Comparison of ENCODE assay signal across 9 cellular contexts in the genomic region with DNA sequence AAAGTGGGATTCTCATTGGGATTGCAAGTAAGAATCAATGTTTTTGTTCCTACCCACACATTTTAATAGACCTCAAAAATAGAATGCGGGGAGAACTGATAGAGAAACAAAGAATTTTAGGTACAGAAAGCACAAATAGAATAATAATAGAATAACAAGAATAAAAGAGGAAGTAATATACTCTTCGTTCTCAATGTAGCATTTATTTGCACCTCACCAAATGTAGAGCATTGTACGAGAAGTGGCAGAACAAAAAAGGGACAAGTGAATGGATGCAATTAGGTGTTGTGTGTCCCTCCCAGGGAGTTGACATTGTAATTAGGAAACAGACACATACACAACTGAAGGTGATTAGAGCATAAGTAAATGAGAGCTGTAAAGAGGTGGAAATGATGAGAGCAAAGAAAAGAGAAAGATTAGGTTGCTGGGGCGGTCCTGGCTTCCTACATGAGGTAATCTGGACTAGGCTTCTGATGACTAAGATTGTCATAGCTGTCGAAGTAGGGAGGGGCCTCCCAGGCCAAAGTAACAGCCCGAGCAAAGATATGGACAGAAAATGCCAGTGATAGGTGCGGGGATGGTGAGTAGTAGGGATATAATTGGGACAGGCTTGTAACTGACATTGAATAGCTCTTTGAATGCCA. TPM values are rescaled to one million over a fixed set of nuclear protein-coding genes. Genes with fewer than 3 reads are reported as not detected.
DNase-seq lines count a peak whose midpoint lies in the region; ATAC-seq and TF ChIP-seq lines count a peak whose summit lies in the region.
"Had no signal": no experiment of that assay in that cellular context is flagged by ENCODE, and none has a peak within 500 bp of the region (broad histone marks: within the 10 kb centered on the region; RNA-seq: fewer than 3 reads in every experiment).

No MANE protein-coding gene starts in this region.

- TF ChIP-seq CTCF in gastroesophageal sphincter (IDR thresholded peaks at IDR 0.05) = no peak

- ATAC-seq in GM19395 (IDR thresholded peaks at IDR 0.05; ENCODE audit: unreplicated experiment) (peak; percentile 66), gastroesophageal sphincter (peak; percentile 38), HG03159 (IDR thresholded peaks at IDR 0.05; ENCODE audit: unreplicated experiment) (no peak)

- DNase-seq in CD8-positive, alpha-beta memory T cell = no peak
- DNase-seq in mucosa of gallbladder (ENCODE audit: low spot score) = no peak
- no peak for DNase-seq in RPMI8226
- DNase-seq in MV-4-11 (lab: John Stamatoyannopoulos, UW) = no peak

- H3K4me1 Mint-ChIP-seq in CD8-positive, alpha-beta memory T cell = peaks cover 73 to 96% (median 95%) of the 10 kb centered on the region in 3 donors
- H3K4me1 Mint-ChIP-seq in IgD-negative memory B cell = peaks cover 34 to 58% (median 47%) of the 10 kb centered on the region in 3 donors

- POLR2A ChIA-PET in CD8-positive, alpha-beta memory T cell (lab: Charles Lee) = no interaction called here

- H3K27ac Mint-ChIP-seq in CD8-positive, alpha-beta memory T cell = peak overlapping the region in 7 of 8 donors; percentile 3 to 88 (median 45)
- H3K27ac Mint-ChIP-seq in IgD-negative memory B cell = peak overlapping the region; percentile 0 to 82 (median 6)

- H3K36me3 Mint-ChIP-seq in CD8-positive, alpha-beta memory T cell = peaks cover 0 to 34% (median 6%) of the 10 kb centered on the region in 3 donors
- peaks cover 2% of the 10 kb centered on the region for H3K36me3 Mint-ChIP-seq in IgD-negative memory B cell

- H3K9me3 ChIP-seq in CD8-positive, alpha-beta memory T cell (ENCODE audit: low read length) = no peaks in the 10 kb centered on the region
- H3K9me3 ChIP-seq in gastroesophageal sphincter = no peaks in the 10 kb centered on the region

- H3K27ac ChIP-seq in CD8-positive, alpha-beta memory T cell (ENCODE audit: low read depth, low read length) = no peak overlapping the region
- no peak overlapping the region for H3K27ac ChIP-seq in gastroesophageal sphincter
- H3K27ac ChIP-seq: cardiac muscle cell had no signal

- peaks cover 0 to 1% of the 10 kb centered on the region in 2 donors for H3K27me3 Mint-ChIP-seq in CD8-positive, alpha-beta memory T cell
- peaks cover 7% of the 10 kb centered on the region for H3K27me3 Mint-ChIP-seq in IgD-negative memory B cell

- no peaks in the 10 kb centered on the region for H3K27me3 ChIP-seq in CD8-positive, alpha-beta memory T cell (ENCODE audit: insufficient read depth, low read length, poor library complexity, severe bottlenecking)
- no peaks in the 10 kb centered on the region for H3K27me3 ChIP-seq in gastroesophageal sphincter
- H3K27me3 ChIP-seq: cardiac muscle cell had no signal

- peaks cover 50% of the 10 kb centered on the region for H3K4me1 ChIP-seq in CD8-positive, alpha-beta memory T cell (ENCODE audit: insufficient read depth, low read length)
- peaks cover 0 to 90% (median 0%) of the 10 kb centered on the region in 3 donors for H3K4me1 ChIP-seq in gastroesophageal sphincter

- TF ChIP-seq POLR2A in gastroesophageal sphincter (IDR thresholded peaks at IDR 0.05) = no peak

- H3K4me3 ChIP-seq in CD8-positive, alpha-beta memory T cell (ENCODE audit: low read length) = no peak overlapping the region
- no peak overlapping the region for H3K4me3 ChIP-seq in gastroesophageal sphincter
- H3K4me3 ChIP-seq: cardiac muscle cell had no signal

- 50 to 51% methylated on average over 7 of the region's 7 CpGs for WGBS in gastroesophageal sphincter (ENCODE audit: low coverage in 1 of 2), 2 donors

- CTCF ChIA-PET in CD8-positive, alpha-beta memory T cell (lab: Charles Lee) = interaction anchor here (2.6 kb wide), 1 partner anchor 35 kb away, joined by 10 read pairs; a partner anchor contains a TSS

- no peaks in the 10 kb centered on the region for H3K36me3 ChIP-seq in CD8-positive, alpha-beta memory T cell (ENCODE audit: insufficient read depth, low read length)
- no peaks in the 10 kb centered on the region for H3K36me3 ChIP-seq in gastroesophageal sphincter
- H3K36me3 ChIP-seq: cardiac muscle cell had no signal

- no peak for TF ChIP-seq EP300 in gastroesophageal sphincter (IDR thresholded peaks at IDR 0.05)

- peak overlapping the region in 2 of 7 donors; percentile 27 to 58 for H3K4me3 Mint-ChIP-seq in CD8-positive, alpha-beta memory T cell
- H3K4me3 Mint-ChIP-seq in IgD-negative memory B cell = peak overlapping the region; percentile 0 to 73 (median 58)

- no peaks in the 10 kb centered on the region for H3K9me3 Mint-ChIP-seq in CD8-positive, alpha-beta memory T cell
- H3K9me3 Mint-ChIP-seq in IgD-negative memory B cell = no peaks in the 10 kb centered on the region

RNA-seq across cellular contexts. Expression of a gene that starts 10.4 kb away (rescaled TPM):
- 10 to 100 TPM; 27.1 to 32.8 TPM for total RNA-seq in CD8-positive, alpha-beta memory T cell
- 48.1 TPM for polyA plus RNA-seq in CD8-positive, alpha-beta memory T cell
- 25.6 TPM for polyA plus RNA-seq in IgD-negative memory B cell
- total RNA-seq in gastroesophageal sphincter (10 to 100 TPM; 29.6 to 50.7 (median 38.3) TPM), mucosa of gallbladder (32.2 TPM)

RNA-seq across cellular contexts. Expression of a gene that starts 35.1 kb away (rescaled TPM):
- total RNA-seq in CD8-positive, alpha-beta memory T cell = 10 to 100 TPM; 18.7 to 19.0 TPM
- polyA plus RNA-seq in CD8-positive, alpha-beta memory T cell = 50.6 TPM
- polyA plus RNA-seq in IgD-negative memory B cell = 34.5 TPM
- total RNA-seq in gastroesophageal sphincter = 10 to 100 TPM; 14.3 to 17.3 (median 16.0) TPM
- total RNA-seq in mucosa of gallbladder = 25.1 TPM

RNA-seq across cellular contexts. Expression of a gene that starts 35.2 kb away (rescaled TPM):
- 10 to 100 TPM; 29.1 to 30.4 TPM for total RNA-seq in CD8-positive, alpha-beta memory T cell
- polyA plus RNA-seq in CD8-positive, alpha-beta memory T cell = 46.3 TPM
- polyA plus RNA-seq in IgD-negative memory B cell = 47.9 TPM
- 10 to 100 TPM; 15.2 to 26.6 (median 22.5) TPM for total RNA-seq in gastroesophageal sphincter
- total RNA-seq in mucosa of gallbladder = 33.2 TPM

RNA-seq across cellular contexts. Expression of a gene that starts 46.4 kb away (rescaled TPM):
- total RNA-seq in CD8-positive, alpha-beta memory T cell = 1 to 10 TPM; 2.7 to 3.4 TPM
- polyA plus RNA-seq in CD8-positive, alpha-beta memory T cell = 10.3 TPM
- 13.0 TPM for polyA plus RNA-seq in IgD-negative memory B cell
- 1 to 10 TPM; 2.7 to 5.3 (median 4.0) TPM for total RNA-seq in gastroesophageal sphincter
- total RNA-seq in mucosa of gallbladder = 4.0 TPM
